In the genomic region with DNA sequence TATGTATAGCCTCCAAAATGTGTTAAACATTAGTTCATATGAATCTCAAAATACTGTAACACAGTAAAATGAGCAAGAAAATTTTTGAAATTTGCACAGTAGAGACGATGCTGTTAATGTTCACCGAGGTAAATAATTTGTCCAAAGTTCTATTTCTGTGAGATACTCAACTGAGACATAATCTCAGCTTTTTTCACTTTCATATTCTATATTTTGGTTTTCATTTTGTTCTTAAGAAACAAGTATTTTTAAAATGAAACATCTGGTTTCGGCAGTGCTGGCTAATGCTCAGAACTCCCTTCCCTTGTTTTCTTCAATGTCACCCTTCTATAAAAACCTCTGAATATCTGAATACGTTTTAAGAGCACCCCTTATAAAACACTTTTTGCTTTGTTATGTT, we compare ENCODE assay signal across 12 cellular contexts.
DNase-seq lines count a peak whose midpoint lies in the region; ATAC-seq and TF ChIP-seq lines count a peak whose summit lies in the region.
"Had no signal": no experiment of that assay in that cellular context is flagged by ENCODE, and none has a peak within 500 bp of the region (broad histone marks: within the 10 kb centered on the region; RNA-seq: fewer than 3 reads in every experiment).

No MANE protein-coding gene starts in this region.

- DNase-seq in GM10266 (ENCODE audit: extremely low spot score) (peak; percentile 4), MM.1S (peak; percentile 78), CD1c-positive myeloid dendritic cell (ENCODE audit: extremely low spot score) (no peak), NCI-H524 (lab: John Stamatoyannopoulos, UW) (no peak), amygdala (lab: John Stamatoyannopoulos, UW) (no peak)
- DNase-seq: activated effector memory CD4-positive, alpha-beta T cell treated with anti-CD3 and anti-CD28 coated beads, Interleukin-2, amount 50 U/mL, for 16 hours; HFFc6; NCI-H1092 had no signal

- no peaks in the 10 kb centered on the region for H3K27me3 ChIP-seq in MM.1S (replicated peaks; ENCODE audit: insufficient read depth, low read length)

- no peaks in the 10 kb centered on the region for H3K9me2 ChIP-seq in MM.1S (replicated peaks; ENCODE audit: insufficient read depth, low read length)

- no peaks in the 10 kb centered on the region for H4K20me1 ChIP-seq in MM.1S (ENCODE audit: insufficient read depth, low read length)

- H3K4me2 ChIP-seq in MM.1S (ENCODE audit: low read depth, low read length) = peak overlapping the region; percentile 78

- H3K79me2 ChIP-seq in MM.1S (ENCODE audit: low read length) = no peaks in the 10 kb centered on the region

- H3K4me1 ChIP-seq in MM.1S (ENCODE audit: low read length) = peaks cover 44% of the 10 kb centered on the region

- no peaks in the 10 kb centered on the region for H3K9me3 ChIP-seq in MM.1S (replicated peaks; ENCODE audit: insufficient read depth, low read length)

- no peaks in the 10 kb centered on the region for H3K36me3 ChIP-seq in MM.1S (replicated peaks; ENCODE audit: insufficient read depth, low read length)

- TF ChIP-seq CTCF in GM10266 (IDR thresholded peaks at IDR 0.05; ENCODE audit: control insufficient read depth, insufficient read depth, low read depth, missing control alignments) = no peak
- no peak for TF ChIP-seq CTCF in MM.1S (IDR thresholded peaks at IDR 0.05; ENCODE audit: low read length)

- peak overlapping the region; percentile 18; the same call in 1 of the 2 replicates for H3K9ac ChIP-seq in MM.1S (ENCODE audit: low read length)

- H3K27ac ChIP-seq in MM.1S (ENCODE audit: low read length) = peak overlapping the region; percentile 69

- peak overlapping the region; percentile 30 for H3K4me3 ChIP-seq in MM.1S (ENCODE audit: low read length)

- H2AFZ ChIP-seq in MM.1S (ENCODE audit: low read length) = 0 out of 2 replicates have a peak overlapping the region, but pooled peaks have one; percentile 52

- ATAC-seq in GM19467 (IDR thresholded peaks at IDR 0.05; ENCODE audit: unreplicated experiment) (peak; percentile 76), HG02885 (IDR thresholded peaks at IDR 0.05; ENCODE audit: poor library complexity, unreplicated experiment) (peak; percentile 68), SK-N-SH treated with all-trans-retinoic acid at 6 μM for 48 hours (no peak)
- ATAC-seq: WTC11 had no signal

- H3F3A ChIP-seq in MM.1S (ENCODE audit: insufficient read depth, low read length) = peaks cover 34% of the 10 kb centered on the region

TF ChIP-seq in SK-N-SH treated with all-trans-retinoic acid at 6 μM for 48 hours, 23 proteins besides CTCF, POLR2A, EP300 and RAD21:
- TF ChIP-seq RARB (CRISPR knock-in tag; IDR thresholded peaks at IDR 0.05) = no peak
- no peak for TF ChIP-seq ARNTL (CRISPR knock-in tag; IDR thresholded peaks at IDR 0.05; ENCODE audit: borderline replicate concordance, low read depth)
- TF ChIP-seq ZC3H10 (CRISPR knock-in tag; IDR thresholded peaks at IDR 0.05) = no peak
- TF ChIP-seq, protein P1, sequence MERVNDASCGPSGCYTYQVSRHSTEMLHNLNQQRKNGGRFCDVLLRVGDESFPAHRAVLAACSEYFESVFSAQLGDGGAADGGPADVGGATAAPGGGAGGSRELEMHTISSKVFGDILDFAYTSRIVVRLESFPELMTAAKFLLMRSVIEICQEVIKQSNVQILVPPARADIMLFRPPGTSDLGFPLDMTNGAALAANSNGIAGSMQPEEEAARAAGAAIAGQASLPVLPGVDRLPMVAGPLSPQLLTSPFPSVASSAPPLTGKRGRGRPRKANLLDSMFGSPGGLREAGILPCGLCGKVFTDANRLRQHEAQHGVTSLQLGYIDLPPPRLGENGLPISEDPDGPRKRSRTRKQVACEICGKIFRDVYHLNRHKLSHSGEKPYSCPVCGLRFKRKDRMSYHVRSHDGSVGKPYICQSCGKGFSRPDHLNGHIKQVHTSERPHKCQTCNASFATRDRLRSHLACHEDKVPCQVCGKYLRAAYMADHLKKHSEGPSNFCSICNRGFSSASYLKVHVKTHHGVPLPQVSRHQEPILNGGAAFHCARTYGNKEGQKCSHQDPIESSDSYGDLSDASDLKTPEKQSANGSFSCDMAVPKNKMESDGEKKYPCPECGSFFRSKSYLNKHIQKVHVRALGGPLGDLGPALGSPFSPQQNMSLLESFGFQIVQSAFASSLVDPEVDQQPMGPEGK (CRISPR knock-in tag; IDR thresholded peaks at IDR 0.05; ENCODE audit: borderline replicate concordance) = no peak
- TF ChIP-seq PPARA (CRISPR knock-in tag; IDR thresholded peaks at IDR 0.05; ENCODE audit: borderline replicate concordance) = no peak
- TF ChIP-seq ISL1 (CRISPR knock-in tag; IDR thresholded peaks at IDR 0.05) = no peak
- TF ChIP-seq ESRRG (CRISPR knock-in tag; IDR thresholded peaks at IDR 0.05) = no peak
- no peak for TF ChIP-seq ZFP30 (CRISPR knock-in tag; IDR thresholded peaks at IDR 0.05)
- TF ChIP-seq ZNF70 (CRISPR knock-in tag; IDR thresholded peaks at IDR 0.05) = no peak
- no peak for TF ChIP-seq GLIS3 (CRISPR knock-in tag; IDR thresholded peaks at IDR 0.05)
- TF ChIP-seq ZNF8 (CRISPR knock-in tag; IDR thresholded peaks at IDR 0.05) = no peak
- no peak for TF ChIP-seq POU6F1 (CRISPR knock-in tag; IDR thresholded peaks at IDR 0.05; ENCODE audit: borderline replicate concordance, low read depth)
- TF ChIP-seq ZFP3 (CRISPR knock-in tag; IDR thresholded peaks at IDR 0.05) = no peak

Comparison
In these comparisons a context has a peak if more than half of its experiments do, and no peak if none do; other contexts are left out.
1. DNase-seq: peak in GM10266 (single experiment) and MM.1S (single experiment); none in CD1c-positive myeloid dendritic cell (single experiment), NCI-H524 (0 of 2) and amygdala (0 of 56).